Comparison of ENCODE assay signal across 8 cellular contexts in genomic region chr5:95555553-95555952, GRCh38. TPM values are rescaled to one million over a fixed set of nuclear protein-coding genes. Genes with fewer than 3 reads are reported as not detected.
DNase-seq lines count a peak whose midpoint lies in the region; ATAC-seq and TF ChIP-seq lines count a peak whose summit lies in the region.

No MANE protein-coding gene starts in this region.

- peak overlapping the region; percentile 84 to 89 for H3K9ac ChIP-seq in colonic mucosa (ENCODE audit: low read depth in 2 of 2, low read length in 2 of 2)

- no peaks in the 10 kb centered on the region for H3K9me3 ChIP-seq in A673 (ENCODE audit: low read depth, low read length, poor library complexity, severe bottlenecking)
- no peaks in the 10 kb centered on the region for H3K9me3 ChIP-seq in colonic mucosa
- no peaks in the 10 kb centered on the region for H3K9me3 ChIP-seq in mucosa of descending colon

- H3K4me3 ChIP-seq in A673 (ENCODE audit: low read depth, low read length, poor library complexity, severe bottlenecking): peak overlapping the region; percentile 66
- H3K4me3 ChIP-seq in Jurkat, Clone E6-1 (ENCODE audit: low read length): peak overlapping the region; percentile 92
- peak overlapping the region; percentile 85 for H3K4me3 ChIP-seq in colonic mucosa
- peak overlapping the region; percentile 46 for H3K4me3 ChIP-seq in mucosa of descending colon

- no TSS peak for BruUV-seq in A673 (replicated peaks; lab: Mats Ljungman, UMichigan)

- TF ChIP-seq CTCF in A673 (conservative IDR thresholded peaks at IDR 0.05; ENCODE audit: low read depth, low read length): no peak
- TF ChIP-seq CTCF in colonic mucosa (IDR thresholded peaks at IDR 0.05): no peak
- no peak for TF ChIP-seq CTCF in mucosa of descending colon (IDR thresholded peaks at IDR 0.05)

- POLR2A ChIA-PET in A673 (lab: Charles Lee; ENCODE audit: low non-redundant PET): no interaction called here

- H3K27ac ChIP-seq in A673 (ENCODE audit: low read depth, low read length, poor library complexity, severe bottlenecking) (peak overlapping the region; percentile 59), colonic mucosa (peak overlapping the region; percentile 93)

- CTCF ChIA-PET in A673 (lab: Charles Lee): no interaction called here

- DNase-seq in A673 (ENCODE audit: low spot score) (no peak), colonic mucosa (no peak), mucosa of descending colon (no peak), GF-D8 (lab: John Stamatoyannopoulos, UW) (no peak), GOT3 (lab: John Stamatoyannopoulos, UW) (no peak)
- no peak for DNase-seq in Jurkat, Clone E6-1 (ENCODE audit: low read depth, low spot score)

- intact Hi-C loops in A673 (cut with micrococcal nuclease; ENCODE audit: unreplicated experiment) (loop anchor here (10.0 kb wide), 1 partner anchor 289 kb away; no protein-coding TSS in a partner anchor), colonic mucosa (cut with DNase I) (no loop called here), mucosa of descending colon (cut with DNase I, micrococcal nuclease) (no loop called here)

- ATAC-seq in mucosa of descending colon (no peak), GM21619 (IDR thresholded peaks at IDR 0.05; ENCODE audit: unreplicated experiment) (no peak), HG03135 (IDR thresholded peaks at IDR 0.05; ENCODE audit: unreplicated experiment) (no peak)

- H3K27me3 ChIP-seq in A673 (replicated peaks; ENCODE audit: insufficient read depth, low read depth, low read length, poor library complexity): no peaks in the 10 kb centered on the region
- H3K27me3 ChIP-seq in colonic mucosa: no peaks in the 10 kb centered on the region

- H3K36me3 ChIP-seq in A673 (ENCODE audit: insufficient read depth, low read length, poor library complexity, severe bottlenecking): peaks cover 7% of the 10 kb centered on the region
- no peaks in the 10 kb centered on the region for H3K36me3 ChIP-seq in colonic mucosa
- no peaks in the 10 kb centered on the region for H3K36me3 ChIP-seq in mucosa of descending colon (ENCODE audit: low read depth)

- H3K4me1 ChIP-seq in A673 (ENCODE audit: insufficient read depth, low read length, poor library complexity, severe bottlenecking) (peaks cover 7% of the 10 kb centered on the region), colonic mucosa (peaks cover 4% of the 10 kb centered on the region), mucosa of descending colon (ENCODE audit: low read depth) (peaks cover 10% of the 10 kb centered on the region)

RNA-seq across cellular contexts. Expression of gene ARSK, which starts 0.7 kb away (rescaled TPM):
- 5.6 and 6.0 TPM in 2 replicates for total RNA-seq in A673 (2021)
- polyA plus RNA-seq in Jurkat, Clone E6-1 (2012; ENCODE audit: insufficient read depth, insufficient read length): 8.5 TPM
- total RNA-seq in colonic mucosa: 1 to 10 TPM; 3.7 to 4.3 TPM
- total RNA-seq in mucosa of descending colon: 1 to 10 TPM; 1.7 to 6.0 (median 2.3) TPM

RNA-seq across cellular contexts. Expression of gene SKIC3, which starts 0.8 kb away (rescaled TPM):
- 91.0 and 92.1 TPM in 2 replicates for total RNA-seq in A673 (2021)
- polyA plus RNA-seq in Jurkat, Clone E6-1 (2012; ENCODE audit: insufficient read depth, insufficient read length): 29.9 TPM
- 10 to 100 TPM; 51.3 to 65.8 TPM for total RNA-seq in colonic mucosa
- total RNA-seq in mucosa of descending colon: 10 to 100 TPM; 49.6 to 73.6 (median 51.5) TPM
